2 cellular contexts compared by ENCODE assay signal in the genomic region with DNA sequence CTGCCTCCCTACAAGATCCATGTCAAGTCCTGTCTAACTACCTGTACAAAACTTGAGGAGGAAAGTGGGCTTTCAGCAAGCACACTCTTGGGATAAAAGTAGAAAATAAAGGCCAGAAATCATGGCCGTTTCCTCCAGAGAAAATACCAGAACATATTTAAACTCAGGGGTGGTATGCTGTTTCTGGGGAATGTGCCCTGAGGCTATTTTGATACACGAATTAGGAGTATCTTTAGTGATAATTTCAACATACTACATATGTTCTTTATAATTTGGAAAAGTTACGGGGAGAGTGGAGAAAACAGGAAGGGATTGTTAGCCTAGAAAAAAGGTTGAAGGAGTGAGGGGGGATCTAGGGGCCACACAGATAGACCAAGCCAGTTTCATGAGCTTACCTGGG.
TF ChIP-seq lines count a peak whose summit lies in the region.

No MANE protein-coding gene starts in this region.

TF ChIP-seq in GM23338, 12 proteins besides CTCF, POLR2A, EP300 and RAD21 (continued from another document):
- TF ChIP-seq, protein P1, sequence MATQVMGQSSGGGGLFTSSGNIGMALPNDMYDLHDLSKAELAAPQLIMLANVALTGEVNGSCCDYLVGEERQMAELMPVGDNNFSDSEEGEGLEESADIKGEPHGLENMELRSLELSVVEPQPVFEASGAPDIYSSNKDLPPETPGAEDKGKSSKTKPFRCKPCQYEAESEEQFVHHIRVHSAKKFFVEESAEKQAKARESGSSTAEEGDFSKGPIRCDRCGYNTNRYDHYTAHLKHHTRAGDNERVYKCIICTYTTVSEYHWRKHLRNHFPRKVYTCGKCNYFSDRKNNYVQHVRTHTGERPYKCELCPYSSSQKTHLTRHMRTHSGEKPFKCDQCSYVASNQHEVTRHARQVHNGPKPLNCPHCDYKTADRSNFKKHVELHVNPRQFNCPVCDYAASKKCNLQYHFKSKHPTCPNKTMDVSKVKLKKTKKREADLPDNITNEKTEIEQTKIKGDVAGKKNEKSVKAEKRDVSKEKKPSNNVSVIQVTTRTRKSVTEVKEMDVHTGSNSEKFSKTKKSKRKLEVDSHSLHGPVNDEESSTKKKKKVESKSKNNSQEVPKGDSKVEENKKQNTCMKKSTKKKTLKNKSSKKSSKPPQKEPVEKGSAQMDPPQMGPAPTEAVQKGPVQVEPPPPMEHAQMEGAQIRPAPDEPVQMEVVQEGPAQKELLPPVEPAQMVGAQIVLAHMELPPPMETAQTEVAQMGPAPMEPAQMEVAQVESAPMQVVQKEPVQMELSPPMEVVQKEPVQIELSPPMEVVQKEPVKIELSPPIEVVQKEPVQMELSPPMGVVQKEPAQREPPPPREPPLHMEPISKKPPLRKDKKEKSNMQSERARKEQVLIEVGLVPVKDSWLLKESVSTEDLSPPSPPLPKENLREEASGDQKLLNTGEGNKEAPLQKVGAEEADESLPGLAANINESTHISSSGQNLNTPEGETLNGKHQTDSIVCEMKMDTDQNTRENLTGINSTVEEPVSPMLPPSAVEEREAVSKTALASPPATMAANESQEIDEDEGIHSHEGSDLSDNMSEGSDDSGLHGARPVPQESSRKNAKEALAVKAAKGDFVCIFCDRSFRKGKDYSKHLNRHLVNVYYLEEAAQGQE (IDR thresholded peaks at IDR 0.05; ENCODE audit: unreplicated experiment) = no peak
- TF ChIP-seq EZH2phosphoT487 (IDR thresholded peaks at IDR 0.05; ENCODE audit: unreplicated experiment) = no peak
- no peak for TF ChIP-seq EZH2 (IDR thresholded peaks at IDR 0.05; ENCODE audit: low read depth, unreplicated experiment)
- TF ChIP-seq, protein P2, sequence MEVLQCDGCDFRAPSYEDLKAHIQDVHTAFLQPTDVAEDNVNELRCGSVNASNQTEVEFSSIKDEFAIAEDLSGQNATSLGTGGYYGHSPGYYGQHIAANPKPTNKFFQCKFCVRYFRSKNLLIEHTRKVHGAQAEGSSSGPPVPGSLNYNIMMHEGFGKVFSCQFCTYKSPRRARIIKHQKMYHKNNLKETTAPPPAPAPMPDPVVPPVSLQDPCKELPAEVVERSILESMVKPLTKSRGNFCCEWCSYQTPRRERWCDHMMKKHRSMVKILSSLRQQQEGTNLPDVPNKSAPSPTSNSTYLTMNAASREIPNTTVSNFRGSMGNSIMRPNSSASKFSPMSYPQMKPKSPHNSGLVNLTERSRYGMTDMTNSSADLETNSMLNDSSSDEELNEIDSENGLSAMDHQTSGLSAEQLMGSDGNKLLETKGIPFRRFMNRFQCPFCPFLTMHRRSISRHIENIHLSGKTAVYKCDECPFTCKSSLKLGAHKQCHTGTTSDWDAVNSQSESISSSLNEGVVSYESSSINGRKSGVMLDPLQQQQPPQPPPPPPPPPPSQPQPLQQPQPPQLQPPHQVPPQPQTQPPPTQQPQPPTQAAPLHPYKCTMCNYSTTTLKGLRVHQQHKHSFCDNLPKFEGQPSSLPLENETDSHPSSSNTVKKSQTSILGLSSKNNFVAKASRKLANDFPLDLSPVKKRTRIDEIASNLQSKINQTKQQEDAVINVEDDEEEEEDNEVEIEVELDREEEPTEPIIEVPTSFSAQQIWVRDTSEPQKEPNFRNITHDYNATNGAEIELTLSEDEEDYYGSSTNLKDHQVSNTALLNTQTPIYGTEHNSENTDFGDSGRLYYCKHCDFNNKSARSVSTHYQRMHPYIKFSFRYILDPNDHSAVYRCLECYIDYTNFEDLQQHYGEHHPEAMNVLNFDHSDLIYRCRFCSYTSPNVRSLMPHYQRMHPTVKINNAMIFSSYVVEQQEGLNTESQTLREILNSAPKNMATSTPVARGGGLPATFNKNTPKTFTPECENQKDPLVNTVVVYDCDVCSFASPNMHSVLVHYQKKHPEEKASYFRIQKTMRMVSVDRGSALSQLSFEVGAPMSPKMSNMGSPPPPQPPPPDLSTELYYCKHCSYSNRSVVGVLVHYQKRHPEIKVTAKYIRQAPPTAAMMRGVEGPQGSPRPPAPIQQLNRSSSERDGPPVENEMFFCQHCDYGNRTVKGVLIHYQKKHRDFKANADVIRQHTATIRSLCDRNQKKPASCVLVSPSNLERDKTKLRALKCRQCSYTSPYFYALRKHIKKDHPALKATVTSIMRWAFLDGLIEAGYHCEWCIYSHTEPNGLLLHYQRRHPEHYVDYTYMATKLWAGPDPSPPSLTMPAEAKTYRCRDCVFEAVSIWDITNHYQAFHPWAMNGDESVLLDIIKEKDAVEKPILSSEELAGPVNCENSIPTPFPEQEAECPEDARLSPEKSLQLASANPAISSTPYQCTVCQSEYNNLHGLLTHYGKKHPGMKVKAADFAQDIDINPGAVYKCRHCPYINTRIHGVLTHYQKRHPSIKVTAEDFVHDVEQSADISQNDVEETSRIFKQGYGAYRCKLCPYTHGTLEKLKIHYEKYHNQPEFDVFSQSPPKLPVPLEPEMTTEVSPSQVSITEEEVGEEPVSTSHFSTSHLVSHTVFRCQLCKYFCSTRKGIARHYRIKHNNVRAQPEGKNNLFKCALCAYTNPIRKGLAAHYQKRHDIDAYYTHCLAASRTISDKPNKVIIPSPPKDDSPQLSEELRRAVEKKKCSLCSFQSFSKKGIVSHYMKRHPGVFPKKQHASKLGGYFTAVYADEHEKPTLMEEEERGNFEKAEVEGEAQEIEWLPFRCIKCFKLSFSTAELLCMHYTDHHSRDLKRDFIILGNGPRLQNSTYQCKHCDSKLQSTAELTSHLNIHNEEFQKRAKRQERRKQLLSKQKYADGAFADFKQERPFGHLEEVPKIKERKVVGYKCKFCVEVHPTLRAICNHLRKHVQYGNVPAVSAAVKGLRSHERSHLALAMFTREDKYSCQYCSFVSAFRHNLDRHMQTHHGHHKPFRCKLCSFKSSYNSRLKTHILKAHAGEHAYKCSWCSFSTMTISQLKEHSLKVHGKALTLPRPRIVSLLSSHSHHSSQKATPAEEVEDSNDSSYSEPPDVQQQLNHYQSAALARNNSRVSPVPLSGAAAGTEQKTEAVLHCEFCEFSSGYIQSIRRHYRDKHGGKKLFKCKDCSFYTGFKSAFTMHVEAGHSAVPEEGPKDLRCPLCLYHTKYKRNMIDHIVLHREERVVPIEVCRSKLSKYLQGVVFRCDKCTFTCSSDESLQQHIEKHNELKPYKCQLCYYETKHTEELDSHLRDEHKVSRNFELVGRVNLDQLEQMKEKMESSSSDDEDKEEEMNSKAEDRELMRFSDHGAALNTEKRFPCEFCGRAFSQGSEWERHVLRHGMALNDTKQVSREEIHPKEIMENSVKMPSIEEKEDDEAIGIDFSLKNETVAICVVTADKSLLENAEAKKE (CRISPR knock-in tag; IDR thresholded peaks at IDR 0.05) = no peak
- TF ChIP-seq CREB1 (CRISPR knock-in tag; IDR thresholded peaks at IDR 0.05; ENCODE audit: low read depth) = no peak

TF ChIP-seq in WTC11, 78 proteins besides CTCF, POLR2A, EP300 and RAD21 (continued from another document):
- TF ChIP-seq, protein P3, sequence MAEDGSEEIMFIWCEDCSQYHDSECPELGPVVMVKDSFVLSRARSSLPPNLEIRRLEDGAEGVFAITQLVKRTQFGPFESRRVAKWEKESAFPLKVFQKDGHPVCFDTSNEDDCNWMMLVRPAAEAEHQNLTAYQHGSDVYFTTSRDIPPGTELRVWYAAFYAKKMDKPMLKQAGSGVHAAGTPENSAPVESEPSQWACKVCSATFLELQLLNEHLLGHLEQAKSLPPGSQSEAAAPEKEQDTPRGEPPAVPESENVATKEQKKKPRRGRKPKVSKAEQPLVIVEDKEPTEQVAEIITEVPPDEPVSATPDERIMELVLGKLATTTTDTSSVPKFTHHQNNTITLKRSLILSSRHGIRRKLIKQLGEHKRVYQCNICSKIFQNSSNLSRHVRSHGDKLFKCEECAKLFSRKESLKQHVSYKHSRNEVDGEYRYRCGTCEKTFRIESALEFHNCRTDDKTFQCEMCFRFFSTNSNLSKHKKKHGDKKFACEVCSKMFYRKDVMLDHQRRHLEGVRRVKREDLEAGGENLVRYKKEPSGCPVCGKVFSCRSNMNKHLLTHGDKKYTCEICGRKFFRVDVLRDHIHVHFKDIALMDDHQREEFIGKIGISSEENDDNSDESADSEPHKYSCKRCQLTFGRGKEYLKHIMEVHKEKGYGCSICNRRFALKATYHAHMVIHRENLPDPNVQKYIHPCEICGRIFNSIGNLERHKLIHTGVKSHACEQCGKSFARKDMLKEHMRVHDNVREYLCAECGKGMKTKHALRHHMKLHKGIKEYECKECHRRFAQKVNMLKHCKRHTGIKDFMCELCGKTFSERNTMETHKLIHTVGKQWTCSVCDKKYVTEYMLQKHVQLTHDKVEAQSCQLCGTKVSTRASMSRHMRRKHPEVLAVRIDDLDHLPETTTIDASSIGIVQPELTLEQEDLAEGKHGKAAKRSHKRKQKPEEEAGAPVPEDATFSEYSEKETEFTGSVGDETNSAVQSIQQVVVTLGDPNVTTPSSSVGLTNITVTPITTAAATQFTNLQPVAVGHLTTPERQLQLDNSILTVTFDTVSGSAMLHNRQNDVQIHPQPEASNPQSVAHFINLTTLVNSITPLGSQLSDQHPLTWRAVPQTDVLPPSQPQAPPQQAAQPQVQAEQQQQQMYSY (CRISPR knock-in tag; IDR thresholded peaks at IDR 0.05) = no peak
- TF ChIP-seq, protein P4, sequence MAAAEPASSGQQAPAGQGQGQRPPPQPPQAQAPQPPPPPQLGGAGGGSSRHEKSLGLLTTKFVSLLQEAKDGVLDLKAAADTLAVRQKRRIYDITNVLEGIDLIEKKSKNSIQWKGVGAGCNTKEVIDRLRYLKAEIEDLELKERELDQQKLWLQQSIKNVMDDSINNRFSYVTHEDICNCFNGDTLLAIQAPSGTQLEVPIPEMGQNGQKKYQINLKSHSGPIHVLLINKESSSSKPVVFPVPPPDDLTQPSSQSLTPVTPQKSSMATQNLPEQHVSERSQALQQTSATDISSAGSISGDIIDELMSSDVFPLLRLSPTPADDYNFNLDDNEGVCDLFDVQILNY (CRISPR knock-in tag; IDR thresholded peaks at IDR 0.05) = no peak
- TF ChIP-seq, protein P5, sequence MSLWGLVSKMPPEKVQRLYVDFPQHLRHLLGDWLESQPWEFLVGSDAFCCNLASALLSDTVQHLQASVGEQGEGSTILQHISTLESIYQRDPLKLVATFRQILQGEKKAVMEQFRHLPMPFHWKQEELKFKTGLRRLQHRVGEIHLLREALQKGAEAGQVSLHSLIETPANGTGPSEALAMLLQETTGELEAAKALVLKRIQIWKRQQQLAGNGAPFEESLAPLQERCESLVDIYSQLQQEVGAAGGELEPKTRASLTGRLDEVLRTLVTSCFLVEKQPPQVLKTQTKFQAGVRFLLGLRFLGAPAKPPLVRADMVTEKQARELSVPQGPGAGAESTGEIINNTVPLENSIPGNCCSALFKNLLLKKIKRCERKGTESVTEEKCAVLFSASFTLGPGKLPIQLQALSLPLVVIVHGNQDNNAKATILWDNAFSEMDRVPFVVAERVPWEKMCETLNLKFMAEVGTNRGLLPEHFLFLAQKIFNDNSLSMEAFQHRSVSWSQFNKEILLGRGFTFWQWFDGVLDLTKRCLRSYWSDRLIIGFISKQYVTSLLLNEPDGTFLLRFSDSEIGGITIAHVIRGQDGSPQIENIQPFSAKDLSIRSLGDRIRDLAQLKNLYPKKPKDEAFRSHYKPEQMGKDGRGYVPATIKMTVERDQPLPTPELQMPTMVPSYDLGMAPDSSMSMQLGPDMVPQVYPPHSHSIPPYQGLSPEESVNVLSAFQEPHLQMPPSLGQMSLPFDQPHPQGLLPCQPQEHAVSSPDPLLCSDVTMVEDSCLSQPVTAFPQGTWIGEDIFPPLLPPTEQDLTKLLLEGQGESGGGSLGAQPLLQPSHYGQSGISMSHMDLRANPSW (CRISPR knock-in tag; conservative IDR thresholded peaks at IDR 0.05; ENCODE audit: low read depth) = no peak
- TF ChIP-seq, protein P6, sequence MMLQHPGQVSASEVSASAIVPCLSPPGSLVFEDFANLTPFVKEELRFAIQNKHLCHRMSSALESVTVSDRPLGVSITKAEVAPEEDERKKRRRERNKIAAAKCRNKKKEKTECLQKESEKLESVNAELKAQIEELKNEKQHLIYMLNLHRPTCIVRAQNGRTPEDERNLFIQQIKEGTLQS (CRISPR knock-in tag; conservative IDR thresholded peaks at IDR 0.05) = no peak
